Comparison of ENCODE assay signal across 18 cellular contexts in genomic region chr4:82509029-82509428, GRCh38. TPM values are rescaled to one million over a fixed set of nuclear protein-coding genes. Genes with fewer than 3 reads are reported as not detected.
"Had no signal": no experiment of that assay in that cellular context is flagged by ENCODE, and none has a peak within 500 bp of the region (broad histone marks: within the 10 kb centered on the region; RNA-seq: fewer than 3 reads in every experiment).

No MANE protein-coding gene starts in this region.

- ATAC-seq: activated CD4-positive, CD25-positive, alpha-beta regulatory T cell treated with anti-CD3 and anti-CD28 coated beads, Interleukin-2, amount 50 U/mL, for 24 hours; effector memory CD8-positive, alpha-beta T cell; gastroesophageal sphincter; left lung; natural killer cell; psoas muscle; sciatic nerve had no signal

- H3K27ac ChIP-seq: brain microvascular endothelial cell, epithelial cell of prostate, gastroesophageal sphincter, left lung, psoas muscle, upper lobe of left lung had no signal

- H3K27me3 ChIP-seq: gastroesophageal sphincter, left lung, upper lobe of left lung had no signal

- FAIRE-seq: keratinocyte had no signal

- H3K36me3 ChIP-seq: brain microvascular endothelial cell, gastroesophageal sphincter, left lung, upper lobe of left lung had no signal

- H3K4me3 ChIP-seq: gastroesophageal sphincter, left lung, psoas muscle, upper lobe of left lung had no signal

- H3K9me3 ChIP-seq: gastroesophageal sphincter, left lung, psoas muscle, upper lobe of left lung had no signal

- H3K4me1 ChIP-seq: gastroesophageal sphincter, left lung, psoas muscle, upper lobe of left lung had no signal

- DNase-seq: activated CD4-positive, alpha-beta T cell treated with anti-CD3 and anti-CD28 coated beads, Interleukin-2, amount 50 U/mL, for 4 hours; activated gamma-delta T cell; activated naive CD8-positive, alpha-beta T cell treated with anti-CD3 and anti-CD28 coated beads for 36 hours; activated T-cell treated with anti-CD3 and anti-CD28 coated beads, Interleukin-2, amount 50 U/mL, for 1 hour; brain microvascular endothelial cell; effector memory CD8-positive, alpha-beta T cell; left lung; natural killer cell; occipital lobe; psoas muscle; stimulated activated CD4-positive, alpha-beta T cell treated with anti-CD3 and anti-CD28 coated beads, Interleukin-2, amount 100 ng/mL, for 24 hours; stimulated activated naive CD4-positive, alpha-beta T cell treated with Interleukin-2 at 50 U/mL for 16 hours; upper lobe of left lung had no signal

RNA-seq across cellular contexts. Expression of gene TMEM150C, which starts 52.8 kb away (rescaled TPM):
- total RNA-seq: activated naive CD8-positive, alpha-beta T cell treated with anti-CD3 and anti-CD28 coated beads for 36 hours; natural killer cell had no signal
